ENCODE assay signal across 11 cellular contexts in the genomic region with DNA sequence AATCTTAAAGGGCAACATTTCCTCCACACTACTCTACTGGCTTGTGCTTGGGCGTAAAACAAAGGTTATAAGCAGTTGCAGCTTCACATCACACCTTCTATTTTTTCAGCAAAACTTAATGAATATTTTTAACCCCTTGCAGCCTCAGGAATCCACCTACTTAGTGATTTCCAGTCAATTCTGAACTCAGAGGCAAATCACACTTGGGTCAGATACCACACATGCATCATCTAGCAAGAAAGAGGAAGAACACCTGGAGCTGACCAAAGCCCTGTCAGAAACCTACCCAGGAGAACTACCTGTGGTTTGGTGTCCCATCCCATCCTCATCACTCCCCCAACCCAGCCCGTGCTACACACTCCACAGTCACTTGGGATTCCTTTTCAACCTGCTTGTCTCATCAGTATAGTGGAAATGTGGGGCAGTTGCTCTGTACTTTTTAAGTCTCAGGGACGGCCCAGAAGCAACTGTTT. TPM values are rescaled to one million over a fixed set of nuclear protein-coding genes. Genes with fewer than 3 reads are reported as not detected.
DNase-seq lines count a peak whose midpoint lies in the region; ATAC-seq and TF ChIP-seq lines count a peak whose summit lies in the region.
"Had no signal": no experiment of that assay in that cellular context is flagged by ENCODE, and none has a peak within 500 bp of the region (broad histone marks: within the 10 kb centered on the region; RNA-seq: fewer than 3 reads in every experiment).

No MANE protein-coding gene starts in this region.

- ATAC-seq in GM21529 (IDR thresholded peaks at IDR 0.05; ENCODE audit: unreplicated experiment) = peak; percentile 92
- ATAC-seq in HG03159 (IDR thresholded peaks at IDR 0.05; ENCODE audit: unreplicated experiment) = peak; percentile 89

- no peaks in the 10 kb centered on the region for H3K27me3 Mint-ChIP-seq in activated CD4-positive, alpha-beta memory T cell treated with anti-CD3 and anti-CD28 coated beads for 36 hours
- no peaks in the 10 kb centered on the region for H3K27me3 Mint-ChIP-seq in activated CD4-positive, alpha-beta memory T cell treated with anti-CD3 and anti-CD28 coated beads, Interleukin-2, amount 10 ng/mL, durations not matched to agents 7 days and 5 days
- H3K27me3 Mint-ChIP-seq: activated naive CD4-positive, alpha-beta T cell treated with anti-CD3 and anti-CD28 coated beads, Interleukin-2, amount 10 ng/mL, durations not matched to agents 7 days and 5 days; natural killer cell treated with Interleukin-12 subunit alpha and Interleukin-12 subunit beta and Interleukin-15 and Interleukin-18, amount 100 ng/mL, for 72 hours had no signal

- peaks cover 0 to 2% of the 10 kb centered on the region in 2 donors for H3K4me1 ChIP-seq in neuronal stem cell (ENCODE audit: control insufficient read depth in 2 of 2, insufficient read depth in 1 of 2, low read depth in 1 of 2, low read length in 2 of 2)
- no peaks in the 10 kb centered on the region for H3K4me1 ChIP-seq in Peyer's patch

- H2BK15ac ChIP-seq in neuronal stem cell (ENCODE audit: low read length) = no peak overlapping the region

- peak overlapping the region; percentile 92 for H4K8ac ChIP-seq in neuronal stem cell (ENCODE audit: low read depth, low read length)

- H3K18ac ChIP-seq in neuronal stem cell (ENCODE audit: low read length) = no peak overlapping the region

- H3K4me1 Mint-ChIP-seq in activated CD4-positive, alpha-beta memory T cell treated with anti-CD3 and anti-CD28 coated beads for 36 hours (ENCODE audit: low read depth) = peaks cover 31% of the 10 kb centered on the region
- H3K4me1 Mint-ChIP-seq in activated CD4-positive, alpha-beta memory T cell treated with anti-CD3 and anti-CD28 coated beads, Interleukin-2, amount 10 ng/mL, durations not matched to agents 7 days and 5 days = peaks cover 18% of the 10 kb centered on the region

- no peak overlapping the region for H2AK5ac ChIP-seq in neuronal stem cell (ENCODE audit: low read depth, low read length)

- DNase-seq in activated CD4-positive, alpha-beta memory T cell treated with anti-CD3 and anti-CD28 coated beads for 36 hours = peak; percentile 22
- DNase-seq in activated CD4-positive, alpha-beta memory T cell treated with anti-CD3 and anti-CD28 coated beads, Interleukin-2, amount 10 ng/mL, durations not matched to agents 7 days and 5 days = no peak
- no peak for DNase-seq in neuronal stem cell (ENCODE audit: low spot score)
- no peak for DNase-seq in DMS114 treated with DMSO at 0.1 percent for 48 hours (lab: John Stamatoyannopoulos, UW; ENCODE audit: unreplicated experiment)
- no peak for DNase-seq in Peyer's patch
- no peak for DNase-seq in NCI-H2081 treated with DMSO at 0.1 percent for 48 hours (lab: John Stamatoyannopoulos, UW)
- DNase-seq: activated naive CD4-positive, alpha-beta T cell treated with anti-CD3 and anti-CD28 coated beads, Interleukin-2, amount 10 ng/mL, durations not matched to agents 7 days and 5 days; upper lobe of left lung had no signal

- H3K23ac ChIP-seq in neuronal stem cell (ENCODE audit: low read depth, low read length, poor library complexity) = no peak overlapping the region

- H3K36me3 Mint-ChIP-seq in activated CD4-positive, alpha-beta memory T cell treated with anti-CD3 and anti-CD28 coated beads for 36 hours = peaks cover 38% of the 10 kb centered on the region
- peaks cover 42% of the 10 kb centered on the region for H3K36me3 Mint-ChIP-seq in activated CD4-positive, alpha-beta memory T cell treated with anti-CD3 and anti-CD28 coated beads, Interleukin-2, amount 10 ng/mL, durations not matched to agents 7 days and 5 days (ENCODE audit: low read depth)

- CTCF ChIA-PET in activated CD4-positive, alpha-beta memory T cell treated with anti-CD3 and anti-CD28 coated beads for 36 hours (lab: Charles Lee) = no interaction called here
- CTCF ChIA-PET in activated CD4-positive, alpha-beta memory T cell treated with anti-CD3 and anti-CD28 coated beads, Interleukin-2, amount 10 ng/mL, durations not matched to agents 7 days and 5 days (lab: Charles Lee) = no interaction called here

- no peak overlapping the region for H2BK5ac ChIP-seq in neuronal stem cell (ENCODE audit: low read length)

- no peak overlapping the region for H3K4me2 ChIP-seq in neuronal stem cell (ENCODE audit: insufficient read depth, low read length, poor library complexity, severe bottlenecking)

- no peaks in the 10 kb centered on the region for H3K27me3 ChIP-seq in neuronal stem cell (ENCODE audit: control insufficient read depth in 3 of 3, insufficient read depth in 3 of 3, low read depth in 1 of 3, low read length in 3 of 3)
- no peaks in the 10 kb centered on the region for H3K27me3 ChIP-seq in Peyer's patch
- H3K27me3 ChIP-seq: upper lobe of left lung had no signal

- TF ChIP-seq POLR2A in Peyer's patch (IDR thresholded peaks at IDR 0.05) = no peak

- TF ChIP-seq CTCF in Peyer's patch (IDR thresholded peaks at IDR 0.05) = no peak

- POLR2A ChIA-PET in activated CD4-positive, alpha-beta memory T cell treated with anti-CD3 and anti-CD28 coated beads for 36 hours (lab: Charles Lee) = no interaction called here
- POLR2A ChIA-PET in activated CD4-positive, alpha-beta memory T cell treated with anti-CD3 and anti-CD28 coated beads, Interleukin-2, amount 10 ng/mL, durations not matched to agents 7 days and 5 days (lab: Charles Lee) = no interaction called here

- H3K27ac Mint-ChIP-seq in activated CD4-positive, alpha-beta memory T cell treated with anti-CD3 and anti-CD28 coated beads for 36 hours = peak overlapping the region; percentile 38
- no peak overlapping the region for H3K27ac Mint-ChIP-seq in activated CD4-positive, alpha-beta memory T cell treated with anti-CD3 and anti-CD28 coated beads, Interleukin-2, amount 10 ng/mL, durations not matched to agents 7 days and 5 days
- H3K27ac Mint-ChIP-seq: activated naive CD4-positive, alpha-beta T cell treated with anti-CD3 and anti-CD28 coated beads, Interleukin-2, amount 10 ng/mL, durations not matched to agents 7 days and 5 days; natural killer cell treated with Interleukin-12 subunit alpha and Interleukin-12 subunit beta and Interleukin-15 and Interleukin-18, amount 100 ng/mL, for 72 hours had no signal

- H3K9me3 ChIP-seq in neuronal stem cell (replicated peaks in 1 of 2; ENCODE audit: control insufficient read depth in 2 of 2, insufficient read depth in 1 of 2, low read depth in 1 of 2, low read length in 2 of 2) (peaks cover 14 to 31% of the 10 kb centered on the region in 2 donors), Peyer's patch (no peaks in the 10 kb centered on the region)

- no peak overlapping the region for H2BK12ac ChIP-seq in neuronal stem cell (ENCODE audit: low read length)

- H3K9ac ChIP-seq in neuronal stem cell (ENCODE audit: low read depth, low read length, poor library complexity) = no peak overlapping the region

- H3K79me1 ChIP-seq in neuronal stem cell (ENCODE audit: low read depth, low read length) = peaks cover 2% of the 10 kb centered on the region

- H3K9me3 Mint-ChIP-seq in activated CD4-positive, alpha-beta memory T cell treated with anti-CD3 and anti-CD28 coated beads for 36 hours = peaks cover 17% of the 10 kb centered on the region
- H3K9me3 Mint-ChIP-seq in activated CD4-positive, alpha-beta memory T cell treated with anti-CD3 and anti-CD28 coated beads, Interleukin-2, amount 10 ng/mL, durations not matched to agents 7 days and 5 days = peaks cover 22% of the 10 kb centered on the region

- no peak overlapping the region for H2BK120ac ChIP-seq in neuronal stem cell (ENCODE audit: low read depth, low read length)

- H3K14ac ChIP-seq in neuronal stem cell (ENCODE audit: low read length) = no peak overlapping the region

- peaks cover 8 to 25% of the 10 kb centered on the region in 2 donors for H3K36me3 ChIP-seq in neuronal stem cell (replicated peaks in 1 of 2; ENCODE audit: control insufficient read depth in 2 of 2, insufficient read depth in 2 of 2, low read length in 2 of 2)
- H3K36me3 ChIP-seq in Peyer's patch = peaks cover 0 to 26% (median 0%) of the 10 kb centered on the region in 3 donors

- no peak overlapping the region for H4K91ac ChIP-seq in neuronal stem cell (ENCODE audit: low read depth, low read length, poor library complexity)

- no CpG with 5 or more reads among the region's 3 CpGs for WGBS in neuronal stem cell (ENCODE audit: extremely low coverage in 2 of 2, insufficient read length in 2 of 2, insufficient replicate concordance in 1 of 2), 2 donors

- no peak overlapping the region for H3K4ac ChIP-seq in neuronal stem cell (ENCODE audit: low read length)

- no peak overlapping the region for H3K4me3 Mint-ChIP-seq in activated CD4-positive, alpha-beta memory T cell treated with anti-CD3 and anti-CD28 coated beads for 36 hours
- H3K4me3 Mint-ChIP-seq in activated CD4-positive, alpha-beta memory T cell treated with anti-CD3 and anti-CD28 coated beads, Interleukin-2, amount 10 ng/mL, durations not matched to agents 7 days and 5 days = no peak overlapping the region
- H3K4me3 Mint-ChIP-seq: activated naive CD4-positive, alpha-beta T cell treated with anti-CD3 and anti-CD28 coated beads, Interleukin-2, amount 10 ng/mL, durations not matched to agents 7 days and 5 days; natural killer cell treated with Interleukin-12 subunit alpha and Interleukin-12 subunit beta and Interleukin-15 and Interleukin-18, amount 100 ng/mL, for 72 hours had no signal

- no peak overlapping the region for H2AFZ ChIP-seq in neuronal stem cell (ENCODE audit: low read length)

- H3K4me3 ChIP-seq in neuronal stem cell (ENCODE audit: low read length in 2 of 2) = no peak overlapping the region
- no peak overlapping the region for H3K4me3 ChIP-seq in Peyer's patch
- H3K4me3 ChIP-seq: upper lobe of left lung had no signal

- no peak overlapping the region for H3K27ac ChIP-seq in neuronal stem cell (replicated peaks; ENCODE audit: low read length)
- H3K27ac ChIP-seq in Peyer's patch = no peak overlapping the region
- H3K27ac ChIP-seq: upper lobe of left lung had no signal

- intact Hi-C loops in activated CD4-positive, alpha-beta memory T cell treated with anti-CD3 and anti-CD28 coated beads for 36 hours (cut with micrococcal nuclease) = no loop called here

RNA-seq across cellular contexts. Expression of a gene that starts 25.5 kb away (rescaled TPM):
- 10 to 100 TPM; 19.7 to 22.1 TPM for total RNA-seq in activated CD4-positive, alpha-beta memory T cell treated with anti-CD3 and anti-CD28 coated beads for 36 hours
- total RNA-seq in activated CD4-positive, alpha-beta memory T cell treated with anti-CD3 and anti-CD28 coated beads, Interleukin-2, amount 10 ng/mL, durations not matched to agents 7 days and 5 days = 10 to 100 TPM; 20.3 to 21.3 TPM
- 24.1 TPM for polyA plus RNA-seq in neuronal stem cell (2013, experiment 1 of 2)
- 26.2 TPM for polyA plus RNA-seq in neuronal stem cell (2013, experiment 2 of 2)
- 10 to 100 TPM; 16.3 to 42.1 (median 24.3) TPM for total RNA-seq in Peyer's patch

RNA-seq across cellular contexts. Expression of a gene that starts 25.6 kb away (rescaled TPM):
- total RNA-seq in activated CD4-positive, alpha-beta memory T cell treated with anti-CD3 and anti-CD28 coated beads for 36 hours = under 1 TPM; 0.46 to 0.69 TPM
- under 1 TPM; 0.35 to 0.55 TPM for total RNA-seq in activated CD4-positive, alpha-beta memory T cell treated with anti-CD3 and anti-CD28 coated beads, Interleukin-2, amount 10 ng/mL, durations not matched to agents 7 days and 5 days
- polyA plus RNA-seq in neuronal stem cell (2013, experiment 1 of 2) = 33.0 TPM
- polyA plus RNA-seq in neuronal stem cell (2013, experiment 2 of 2) = 34.7 TPM
- total RNA-seq in Peyer's patch = 1 to 10 TPM in 1 of 4 donors, under 1 TPM in 2, not detected in 1; 0.67 to 2.1 (median 0.88) TPM
